Comparison of ENCODE assay signal across 8 cellular contexts in genomic region chr9:132670816-132671371, GRCh38. TPM values are rescaled to one million over a fixed set of nuclear protein-coding genes. Genes with fewer than 3 reads are reported as not detected.
A peak's percentile ranks its signal among the peaks of the same experiment; 100 is the strongest.
DNase-seq lines count a peak whose midpoint lies in the region; ATAC-seq and TF ChIP-seq lines count a peak whose summit lies in the region.

No MANE protein-coding gene starts in this region.

- TF ChIP-seq CTCF in OCI-LY7 (conservative IDR thresholded peaks at IDR 0.05; ENCODE audit: low read length) (no peak), psoas muscle (IDR thresholded peaks at IDR 0.05) (no peak)

- peaks cover 39% of the 10 kb centered on the region for H3K36me3 Mint-ChIP-seq in activated T-helper 17 cell treated with anti-CD3 and anti-CD28 coated beads, Interleukin-2, amount 50 U/mL, for 72 hours (ENCODE audit: low read depth)

- H3K4me1 ChIP-seq in OCI-LY7 (ENCODE audit: insufficient read depth, low read length, poor library complexity, severe bottlenecking) (peaks cover 34% of the 10 kb centered on the region), psoas muscle (peaks cover 48% of the 10 kb centered on the region)

- CTCF ChIA-PET in OCI-LY7 (lab: Charles Lee; ENCODE audit: unreplicated experiment), result interaction anchor here (0.8 kb wide), 1 partner anchor 274 kb away, joined by 3 read pairs; no protein-coding TSS in a partner anchor

- peak overlapping the region; percentile 72 for H3K4me3 Mint-ChIP-seq in activated T-helper 17 cell treated with anti-CD3 and anti-CD28 coated beads, Interleukin-2, amount 50 U/mL, for 72 hours

- BruUV-seq in OCI-LY7 (replicated peaks; lab: Mats Ljungman, UMichigan), result no TSS peak

- WGBS in psoas muscle, 3 donors, result 0 to 1% (median 0%) methylated on average over 32 to 37 of the region's 37 CpGs

- H3K4me3 ChIP-seq in OCI-LY7 (ENCODE audit: low read depth, low read length, poor library complexity, severe bottlenecking) (peak overlapping the region; percentile 96), psoas muscle (peak overlapping the region; percentile 99)

- POLR2A ChIA-PET in OCI-LY7 (lab: Charles Lee), result interaction anchor here (0.5 to 2.5 kb wide), 5 partner anchors 8 to 430 kb away, joined by 3 to 6 read pairs (median 3); partner anchors contain the start of gene GTF3C5

- H3K9me2 ChIP-seq in OCI-LY7 (ENCODE audit: insufficient read depth, low read length), result no peaks in the 10 kb centered on the region

- H3K27ac ChIP-seq in OCI-LY7 (ENCODE audit: low read depth, low read length, poor library complexity, severe bottlenecking), result peak overlapping the region; percentile 72
- peak overlapping the region; percentile 99 for H3K27ac ChIP-seq in psoas muscle

- peak; percentile 62 for DNase-seq in DMS 273 (lab: John Stamatoyannopoulos, UW; ENCODE audit: unreplicated experiment)
- DNase-seq in DMS 273 treated with DMSO at 0.1 percent for 48 hours (lab: John Stamatoyannopoulos, UW), result no peak
- DNase-seq in OCI-LY7 (ENCODE audit: low spot score), result peak; percentile 21
- DNase-seq in foreskin melanocyte, result peak; percentile 2
- peak; percentile 23 to 54 for DNase-seq in psoas muscle
- DNase-seq in NOMO-1 treated with DMSO at 0.1 percent for 48 hours (lab: John Stamatoyannopoulos, UW; ENCODE audit: unreplicated experiment), result no peak

- intact Hi-C loops in OCI-LY7 (cut with micrococcal nuclease; ENCODE audit: unreplicated experiment), result no loop called here
- intact Hi-C loops in psoas muscle (cut with DNase I), result no loop called here

- H3K9me3 ChIP-seq in OCI-LY7 (ENCODE audit: low read length) (no peaks in the 10 kb centered on the region; the same call in 1 of the 2 replicates), psoas muscle (no peaks in the 10 kb centered on the region)

- H3K79me2 ChIP-seq in OCI-LY7 (ENCODE audit: insufficient read depth, low read depth, low read length), result peaks cover 91% of the 10 kb centered on the region

- H3K4me1 Mint-ChIP-seq in activated T-helper 17 cell treated with anti-CD3 and anti-CD28 coated beads, Interleukin-2, amount 50 U/mL, for 72 hours, result peaks cover 32% of the 10 kb centered on the region

- H3K36me3 ChIP-seq in OCI-LY7 (ENCODE audit: insufficient read depth, low read length) (peaks cover 50% of the 10 kb centered on the region), psoas muscle (ENCODE audit: insufficient read depth in 1 of 2, low read depth in 1 of 2) (peaks cover 0 to 6% of the 10 kb centered on the region in 2 donors)

- no peaks in the 10 kb centered on the region for H3K27me3 ChIP-seq in psoas muscle (ENCODE audit: insufficient read depth in 3 of 3, low read length in 2 of 3)

- no peaks in the 10 kb centered on the region for H3K9me3 Mint-ChIP-seq in activated T-helper 17 cell treated with anti-CD3 and anti-CD28 coated beads, Interleukin-2, amount 50 U/mL, for 72 hours

- peak; percentile 20 for ATAC-seq in HG02884 (IDR thresholded peaks at IDR 0.05; ENCODE audit: unreplicated experiment)
- ATAC-seq in activated T-helper 17 cell treated with anti-CD3 and anti-CD28 coated beads, Interleukin-2, amount 50 U/mL, for 72 hours (replicated peaks), result peak; percentile 27
- ATAC-seq in psoas muscle, result peak in 2 of 4 donors; percentile 7

- no peaks in the 10 kb centered on the region for H3K27me3 Mint-ChIP-seq in activated T-helper 17 cell treated with anti-CD3 and anti-CD28 coated beads, Interleukin-2, amount 50 U/mL, for 72 hours

- H4K20me1 ChIP-seq in OCI-LY7 (ENCODE audit: insufficient read depth, low read length), result peaks cover 36% of the 10 kb centered on the region

- peak overlapping the region; percentile 76 for H3K27ac Mint-ChIP-seq in activated T-helper 17 cell treated with anti-CD3 and anti-CD28 coated beads, Interleukin-2, amount 50 U/mL, for 72 hours

- H2AFZ ChIP-seq in OCI-LY7 (ENCODE audit: low read length), result peak overlapping the region; percentile 71; the same call in 1 of the 2 replicates

- peak overlapping the region; percentile 83 for H3K4me2 ChIP-seq in OCI-LY7 (ENCODE audit: low read length)

RNA-seq across cellular contexts. Expression of gene GTF3C4, which starts 0.6 kb away (rescaled TPM):
- 15.3 and 15.7 TPM in 2 replicates for total RNA-seq in OCI-LY7 (2014; rRNA removed; shearing (Covaris generic))
- total RNA-seq in OCI-LY7 (2022), result 18.6 and 19.0 TPM in 2 replicates
- 10 to 100 TPM; 13.0 to 19.1 TPM for total RNA-seq in activated T-helper 17 cell treated with anti-CD3 and anti-CD28 coated beads, Interleukin-2, amount 50 U/mL, for 72 hours
- total RNA-seq in psoas muscle, result 10 to 100 TPM in 2 of 4 donors, 1 to 10 TPM in 2; 8.3 to 12.2 (median 10.6) TPM
- 10 to 100 TPM in 1 of 3 donors, 1 to 10 TPM in 2; 3.8 to 12.8 (median 4.3) TPM for polyA plus RNA-seq in psoas muscle

RNA-seq across cellular contexts. Expression of gene DDX31, which starts 1.1 kb away (rescaled TPM):
- total RNA-seq in OCI-LY7 (2014; rRNA removed; shearing (Covaris generic)), result 23.0 and 28.8 TPM in 2 replicates
- 24.1 and 28.3 TPM in 2 replicates for total RNA-seq in OCI-LY7 (2022)
- 10 to 100 TPM; 12.7 to 23.0 TPM for total RNA-seq in activated T-helper 17 cell treated with anti-CD3 and anti-CD28 coated beads, Interleukin-2, amount 50 U/mL, for 72 hours
- total RNA-seq in psoas muscle, result 10 to 100 TPM in 1 of 4 donors, 1 to 10 TPM in 3; 5.5 to 10.0 (median 8.4) TPM
- 10 to 100 TPM in 2 of 3 donors, 1 to 10 TPM in 1; 7.2 to 12.4 (median 10.1) TPM for polyA plus RNA-seq in psoas muscle

Comparison
In these comparisons a context has a peak if more than half of its experiments do, and no peak if none do; other contexts are left out.
1. DNase-seq: peak in DMS 273 (single experiment), OCI-LY7 (single experiment), foreskin melanocyte (single experiment) and psoas muscle (2 of 2); none in DMS 273 treated with DMSO at 0.1 percent for 48 hours (single experiment) and NOMO-1 treated with DMSO at 0.1 percent for 48 hours (single experiment).